In genomic region chr6:147204060-147204785, GRCh38 we compare ENCODE assay signal across 8 cellular contexts. TPM values are rescaled to one million over a fixed set of nuclear protein-coding genes. Genes with fewer than 3 reads are reported as not detected.
DNase-seq lines count a peak whose midpoint lies in the region; ATAC-seq lines count a peak whose summit lies in the region.

TSS of gene STXBP5 (plus strand) at chr6:147204417. CDS start at chr6:147204533, 116 bp downstream.

- DNase-seq in NCI-H345 (lab: John Stamatoyannopoulos, UW) (peak; percentile 60), NCI-H345 treated with DMSO at 0.1 percent for 48 hours (lab: John Stamatoyannopoulos, UW; ENCODE audit: unreplicated experiment) (no peak), NCI-H146 treated with DMSO at 0.1 percent for 48 hours (lab: John Stamatoyannopoulos, UW; ENCODE audit: unreplicated experiment) (peak; percentile 66), lung microvascular endothelial cell (ENCODE audit: low read depth in 2 of 2) (peak; percentile 63 to 64)
- peak; percentile 47 for DNase-seq in activated CD4-positive, alpha-beta memory T cell treated with anti-CD3 and anti-CD28 coated beads, Interleukin-2, amount 10 ng/mL, durations not matched to agents 7 days and 5 days
- DNase-seq in effector CD4-positive, alpha-beta T cell = peak; percentile 35
- DNase-seq in stimulated activated CD8-positive, alpha-beta memory T cell treated with anti-CD3 and anti-CD28 coated beads, Interleukin-12 subunit alpha, Interleukin-12 subunit beta, amount 100 ng/mL, for 4 hours (ENCODE audit: low read depth) = peak; percentile 27

- POLR2A ChIA-PET in activated CD4-positive, alpha-beta memory T cell treated with anti-CD3 and anti-CD28 coated beads, Interleukin-2, amount 10 ng/mL, durations not matched to agents 7 days and 5 days (lab: Charles Lee) = interaction anchor here (1.0 to 3.5 kb wide), 6 partner anchors 8 to 1240 kb away, joined by 3 to 16 read pairs (median 4); partner anchors contain the start of gene SHPRH

- H3K4me3 Mint-ChIP-seq in activated CD4-positive, alpha-beta memory T cell treated with anti-CD3 and anti-CD28 coated beads, Interleukin-2, amount 10 ng/mL, durations not matched to agents 7 days and 5 days = peak within 1 kb of the TSS; percentile 96

- H3K27me3 Mint-ChIP-seq in activated CD4-positive, alpha-beta memory T cell treated with anti-CD3 and anti-CD28 coated beads, Interleukin-2, amount 10 ng/mL, durations not matched to agents 7 days and 5 days = no peaks in the 10 kb centered on the region

- H3K36me3 Mint-ChIP-seq in activated CD4-positive, alpha-beta memory T cell treated with anti-CD3 and anti-CD28 coated beads, Interleukin-2, amount 10 ng/mL, durations not matched to agents 7 days and 5 days (ENCODE audit: low read depth) = peaks cover 3% of the 10 kb centered on the region

- H3K4me1 Mint-ChIP-seq in activated CD4-positive, alpha-beta memory T cell treated with anti-CD3 and anti-CD28 coated beads, Interleukin-2, amount 10 ng/mL, durations not matched to agents 7 days and 5 days = peaks cover 31% of the 10 kb centered on the region

- H3K9me3 Mint-ChIP-seq in activated CD4-positive, alpha-beta memory T cell treated with anti-CD3 and anti-CD28 coated beads, Interleukin-2, amount 10 ng/mL, durations not matched to agents 7 days and 5 days = no peaks in the 10 kb centered on the region

- ATAC-seq in HG02623 (IDR thresholded peaks at IDR 0.05; ENCODE audit: unreplicated experiment) = peak; percentile 24

- CTCF ChIA-PET in activated CD4-positive, alpha-beta memory T cell treated with anti-CD3 and anti-CD28 coated beads, Interleukin-2, amount 10 ng/mL, durations not matched to agents 7 days and 5 days (lab: Charles Lee) = interaction anchor here (1.0 kb wide), 1 partner anchor 35 kb away, joined by 3 read pairs; no protein-coding TSS in a partner anchor

- H3K27ac Mint-ChIP-seq in activated CD4-positive, alpha-beta memory T cell treated with anti-CD3 and anti-CD28 coated beads, Interleukin-2, amount 10 ng/mL, durations not matched to agents 7 days and 5 days = peak within 1 kb of the TSS; percentile 94

RNA-seq across cellular contexts. Expression of gene STXBP5, which starts in this region (rescaled TPM):
- 10 to 100 TPM; 16.7 to 17.2 TPM for total RNA-seq in activated CD4-positive, alpha-beta memory T cell treated with anti-CD3 and anti-CD28 coated beads, Interleukin-2, amount 10 ng/mL, durations not matched to agents 7 days and 5 days
- 13.3 and 14.1 TPM in 2 replicates for total RNA-seq in lung microvascular endothelial cell
